In the genomic region with DNA sequence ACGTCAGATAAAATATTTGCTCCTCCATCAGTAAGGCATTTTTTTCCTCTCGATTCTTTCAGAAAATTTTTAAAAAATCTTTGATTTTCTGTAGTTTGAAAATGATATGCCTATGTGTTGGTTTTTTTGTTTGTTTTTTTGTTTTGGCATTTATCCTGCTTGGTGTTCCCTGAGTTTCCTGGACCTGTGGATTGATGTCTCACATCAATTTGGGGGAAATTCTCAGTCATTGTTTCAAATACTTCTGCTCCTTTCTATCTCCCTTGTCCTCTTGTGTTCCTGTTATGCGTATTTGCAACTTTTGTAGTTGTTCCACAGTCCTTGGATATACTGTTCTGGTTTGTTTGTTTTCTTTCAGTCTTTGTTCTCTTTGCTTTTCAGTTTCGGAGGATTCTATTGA, we compare ENCODE assay signal across 28 cellular contexts. TPM values are rescaled to one million over a fixed set of nuclear protein-coding genes. Genes with fewer than 3 reads are reported as not detected.
DNase-seq lines count a peak whose midpoint lies in the region; ATAC-seq, FAIRE-seq and TF ChIP-seq lines count a peak whose summit lies in the region.
"Had no signal": no experiment of that assay in that cellular context is flagged by ENCODE, and none has a peak within 500 bp of the region (broad histone marks: within the 10 kb centered on the region; RNA-seq: fewer than 3 reads in every experiment).

No MANE protein-coding gene starts in this region.

- TF ChIP-seq CTCF in C4-2B (conservative IDR thresholded peaks at IDR 0.05) (no peak), HEK293 (tag by site-specific recombination; IDR thresholded peaks at IDR 0.05) (no peak), H1 (IDR thresholded peaks at IDR 0.05; ENCODE audit: control extremely low read depth in 1 of 3, insufficient read depth in 1 of 3, low read depth in 1 of 3, low read length in 3 of 3) (no peak), GM10248 (IDR thresholded peaks at IDR 0.05; ENCODE audit: control extremely low read depth, extremely low read depth, low read depth, missing control alignments) (no peak)

- TF ChIP-seq RAD21 in H1 (IDR thresholded peaks at IDR 0.05 in 1 of 2, conservative IDR thresholded peaks at IDR 0.05 in 1 of 2; ENCODE audit: low read depth in 2 of 2, low read length in 2 of 2): no peak

- no peak overlapping the region for H4K91ac ChIP-seq in H1 (replicated peaks; ENCODE audit: insufficient read length, low read length)

- no peak overlapping the region for H3K56ac ChIP-seq in H1 (replicated peaks; ENCODE audit: insufficient read length, low read depth, low read length)

- H3K4me3 ChIP-seq in HEK293 (ENCODE audit: low read depth, low read length) (no peak overlapping the region), H1 (ENCODE audit: extremely low read depth in 1 of 4, insufficient read depth in 2 of 4, low read depth in 3 of 4, low read length in 4 of 4) (no peak overlapping the region)
- H3K4me3 ChIP-seq: A549; BLaER1 treated with 17β-estradiol and CSF1 and Interleukin-3, amounts not matched to agents 10 nM and 100 nM had no signal

- no peaks in the 10 kb centered on the region for H3K4me1 Mint-ChIP-seq in activated CD4-positive, alpha-beta T cell treated with anti-CD3 and anti-CD28 coated beads, Interleukin-2, amount 10 ng/mL, durations not matched to agents 24 days and 14 days
- H3K4me1 Mint-ChIP-seq: B cell; CD14-positive monocyte; CD4-positive, alpha-beta memory T cell; CD4-positive, CD25-positive, alpha-beta regulatory T cell; CD8-positive, alpha-beta memory T cell had no signal

- H3K36me3 ChIP-seq in HEK293 (ENCODE audit: control insufficient read depth in 2 of 2, insufficient read depth in 1 of 2, low read length in 2 of 2): no peaks in the 10 kb centered on the region
- H3K36me3 ChIP-seq in H1 (ENCODE audit: control insufficient read depth in 2 of 4, insufficient read depth in 4 of 4, low read length in 3 of 4): no peaks in the 10 kb centered on the region
- H3K36me3 ChIP-seq: BLaER1 treated with 17β-estradiol and CSF1 and Interleukin-3, amounts not matched to agents 10 nM and 100 nM had no signal

- no peak overlapping the region for H3K4me3 Mint-ChIP-seq in activated CD4-positive, alpha-beta T cell treated with anti-CD3 and anti-CD28 coated beads, Interleukin-2, amount 10 ng/mL, durations not matched to agents 24 days and 14 days
- H3K4me3 Mint-ChIP-seq: B cell; CD14-positive monocyte; CD4-positive, CD25-positive, alpha-beta regulatory T cell; CD8-positive, alpha-beta memory T cell had no signal

- intact Hi-C loops in activated CD4-positive, alpha-beta T cell treated with anti-CD3 and anti-CD28 coated beads, Interleukin-2, amount 10 ng/mL, durations not matched to agents 24 days and 14 days (cut with micrococcal nuclease): no loop called here

- H3K4me2 ChIP-seq in H1 (ENCODE audit: insufficient read depth in 1 of 2, low read depth in 2 of 2, low read length in 2 of 2): no peak overlapping the region
- H3K4me2 ChIP-seq: A549 had no signal

- no peak for ATAC-seq in HG03442 (IDR thresholded peaks at IDR 0.05; ENCODE audit: unreplicated experiment)
- ATAC-seq: A549 had no signal

- no peaks in the 10 kb centered on the region for H3K9me3 Mint-ChIP-seq in activated CD4-positive, alpha-beta T cell treated with anti-CD3 and anti-CD28 coated beads, Interleukin-2, amount 10 ng/mL, durations not matched to agents 24 days and 14 days
- H3K9me3 Mint-ChIP-seq: CD14-positive monocyte had no signal

- H3K18ac ChIP-seq in H1 (ENCODE audit: extremely low read depth, low read length): no peak overlapping the region

- no peak overlapping the region for H3K23ac ChIP-seq in H1 (ENCODE audit: insufficient read length)

- H4K20me1 ChIP-seq in H1 (replicated peaks in 1 of 2; ENCODE audit: control insufficient read depth in 1 of 2, insufficient read depth in 2 of 2, low read length in 2 of 2): no peaks in the 10 kb centered on the region
- H4K20me1 ChIP-seq: BLaER1 treated with 17β-estradiol and CSF1 and Interleukin-3, amounts not matched to agents 10 nM and 100 nM had no signal

- no peak overlapping the region for H2BK5ac ChIP-seq in H1 (ENCODE audit: low read depth, low read length)

- H3K9ac ChIP-seq in H1 (replicated peaks in 1 of 4; ENCODE audit: extremely low read depth in 1 of 4, low read depth in 3 of 4, low read length in 3 of 4): no peak overlapping the region
- H3K9ac ChIP-seq: BLaER1 treated with 17β-estradiol and CSF1 and Interleukin-3, amounts not matched to agents 10 nM and 100 nM had no signal

- H3K79me1 ChIP-seq in H1 (ENCODE audit: low read depth, low read length): no peaks in the 10 kb centered on the region

- H4K5ac ChIP-seq in H1 (ENCODE audit: insufficient read length, low read depth, low read length): no peak overlapping the region

- no peaks in the 10 kb centered on the region for H3K79me2 ChIP-seq in H1 (ENCODE audit: control insufficient read depth in 1 of 2, insufficient read depth in 2 of 2, low read length in 2 of 2)

- no peak overlapping the region for H2BK15ac ChIP-seq in H1 (ENCODE audit: low read length)

- 92% methylated on average over 4 of the region's 4 CpGs; no CpG with 5 or more reads in 1 of the 2 experiments for WGBS in H1 (ENCODE audit: extremely low coverage in 1 of 2, insufficient coverage in 1 of 2, insufficient read length in 1 of 2, insufficient replicate concordance in 2 of 2, low coverage in 1 of 2, low lambda C conversion rate in 2 of 2, missing lambda C conversion rate in 1 of 2), 2 experiments

- no peak overlapping the region for H2BK12ac ChIP-seq in H1 (ENCODE audit: low read depth, low read length)

- no peak overlapping the region for H3K27ac Mint-ChIP-seq in activated CD4-positive, alpha-beta T cell treated with anti-CD3 and anti-CD28 coated beads, Interleukin-2, amount 10 ng/mL, durations not matched to agents 24 days and 14 days
- H3K27ac Mint-ChIP-seq: B cell; CD14-positive monocyte; CD4-positive, alpha-beta memory T cell; CD4-positive, CD25-positive, alpha-beta regulatory T cell; CD8-positive, alpha-beta memory T cell had no signal

- no peaks in the 10 kb centered on the region for H3K23me2 ChIP-seq in H1 (ENCODE audit: low read depth, low read length)

- H2AFZ ChIP-seq in H1 (ENCODE audit: low read length): no peak overlapping the region

- peak overlapping the region; percentile 64; the same call in 1 of the 2 replicates for H3K27ac ChIP-seq in C4-2B
- no peak overlapping the region for H3K27ac ChIP-seq in HEK293 (ENCODE audit: extremely low read depth, low read depth, low read length)
- no peak overlapping the region for H3K27ac ChIP-seq in H1 (ENCODE audit: low read depth, low read length)
- H3K27ac ChIP-seq: 22Rv1; A549; BLaER1 treated with 17β-estradiol and CSF1 and Interleukin-3, amounts not matched to agents 10 nM and 100 nM had no signal

- no peak overlapping the region for H2BK20ac ChIP-seq in H1 (ENCODE audit: low read length)

- TF ChIP-seq EP300 in H1 (IDR thresholded peaks at IDR 0.05; ENCODE audit: borderline replicate concordance in 1 of 2, low read depth in 2 of 2, low read length in 2 of 2): no peak

- CTCF ChIA-PET in HEK293 (lab: Yijun Ruan, JAX) (no interaction called here), H1 (lab: Charles Lee; ENCODE audit: partially characterized antibody) (no interaction called here), GM10248 (lab: Yijun Ruan, JAX) (no interaction called here)

- H3K4me1 ChIP-seq in HEK293 (ENCODE audit: control insufficient read depth, insufficient read depth, low read length) (no peaks in the 10 kb centered on the region), H1 (replicated peaks in 1 of 4; ENCODE audit: control insufficient read depth in 3 of 4, insufficient read depth in 4 of 4, low read length in 3 of 4) (no peaks in the 10 kb centered on the region; a peak in 1 of 7 replicates)
- H3K4me1 ChIP-seq: A549 had no signal

- no peaks in the 10 kb centered on the region for H3K27me3 ChIP-seq in H1 (replicated peaks in 1 of 4; ENCODE audit: control insufficient read depth in 3 of 4, extremely low read depth in 1 of 4, insufficient read depth in 3 of 4, low read length in 3 of 4)
- H3K27me3 ChIP-seq: BLaER1 treated with 17β-estradiol and CSF1 and Interleukin-3, amounts not matched to agents 10 nM and 100 nM had no signal

- H3K14ac ChIP-seq in H1 (ENCODE audit: insufficient read length): no peak overlapping the region

- H3K4ac ChIP-seq in H1 (replicated peaks; ENCODE audit: insufficient read length, low read depth, low read length): no peak overlapping the region

- peak; percentile 32 for FAIRE-seq in H1 (lab: Jason Lieb, UNC)
- FAIRE-seq: A549, GM12891, GM19239 had no signal

- no peak overlapping the region for H4K8ac ChIP-seq in H1 (ENCODE audit: extremely low read depth, insufficient read depth, low read length)

- no peak overlapping the region for H2AK5ac ChIP-seq in H1 (ENCODE audit: low read depth, low read length)

- POLR2A ChIA-PET in HEK293 (lab: Yijun Ruan, JAX) (no interaction called here), H1 (lab: Charles Lee; ENCODE audit: partially characterized antibody) (no interaction called here), GM10248 (lab: Yijun Ruan, JAX) (no interaction called here)

- peak; percentile 3 for DNase-seq in activated CD4-positive, alpha-beta T cell treated with anti-CD3 and anti-CD28 coated beads, Interleukin-2, amount 10 ng/mL, durations not matched to agents 24 days and 14 days
- no peak for DNase-seq in activated CD4-positive, alpha-beta T cell treated with anti-CD3 and anti-CD28 coated beads for 4 hours
- DNase-seq in H1 (ENCODE audit: low read depth in 1 of 2, low spot score in 2 of 2) (no peak), GM10248 (ENCODE audit: extremely low spot score) (no peak)
- DNase-seq in activated T-cell treated with anti-CD3 and anti-CD28 coated beads, Interleukin-2, amount 50 U/mL, for 48 hours: no peak
- DNase-seq: AML-193; CD4-positive, alpha-beta memory T cell; CD4-positive, CD25-positive, alpha-beta regulatory T cell; CD8-positive, alpha-beta memory T cell; COR-L47; DMS 273 treated with DMSO at 0.1 percent for 48 hours; DMS153; DMS53; DMS79; DND-41; EL; GDM1 had no signal

- no peaks in the 10 kb centered on the region for H3K36me3 Mint-ChIP-seq in activated CD4-positive, alpha-beta T cell treated with anti-CD3 and anti-CD28 coated beads, Interleukin-2, amount 10 ng/mL, durations not matched to agents 24 days and 14 days (ENCODE audit: low read depth)
- H3K36me3 Mint-ChIP-seq: CD14-positive monocyte; CD4-positive, alpha-beta memory T cell; CD4-positive, CD25-positive, alpha-beta regulatory T cell; CD8-positive, alpha-beta memory T cell had no signal

- peaks cover 18% of the 10 kb centered on the region for H3K27me3 Mint-ChIP-seq in activated CD4-positive, alpha-beta T cell treated with anti-CD3 and anti-CD28 coated beads, Interleukin-2, amount 10 ng/mL, durations not matched to agents 24 days and 14 days

- H3K9me3 ChIP-seq in HEK293 (ENCODE audit: control insufficient read depth, insufficient read depth, low read depth, low read length) (no peaks in the 10 kb centered on the region), H1 (ENCODE audit: insufficient read depth in 2 of 2, low read depth in 1 of 2, low read length in 1 of 2) (no peaks in the 10 kb centered on the region)
- H3K9me3 ChIP-seq: A549 had no signal

- H2BK120ac ChIP-seq in H1 (replicated peaks; ENCODE audit: low read depth, low read length): no peak overlapping the region

- TF ChIP-seq POLR2A in H1 (IDR thresholded peaks at IDR 0.05; ENCODE audit: control extremely low read depth in 1 of 2, low read depth in 2 of 2, low read length in 2 of 2): no peak

RNA-seq across cellular contexts. Expression of a gene that starts 18.8 kb away (rescaled TPM):
- 46.3 and 46.7 TPM in 2 replicates for total RNA-seq in activated CD4-positive, alpha-beta T cell treated with anti-CD3 and anti-CD28 coated beads, Interleukin-2, amount 10 ng/mL, durations not matched to agents 24 days and 14 days
- 82.1 and 90.2 TPM in 2 replicates for total RNA-seq in H1 (2021; fragmentation: NEBNext Ultra II Directional; extraction: Animal tissue kit (Norgen Biotek cat#: 25700))
- polyA plus RNA-seq in H1 (2011; rRNA removed): 19.7 and 25.3 TPM in 2 replicates
- polyA plus RNA-seq in H1 (2011; cell fraction: cytosol; rRNA removed): 23.1 TPM
- polyA plus RNA-seq in H1 (2011; cell fraction: nucleus; rRNA removed): 64.4 TPM
- polyA plus RNA-seq in H1 (2012, experiment 1 of 2): 31.7 to 56.7 TPM (median 41.7 TPM) in 4 replicates
- 3.4 TPM for polyA plus RNA-seq in H1 (2012, experiment 2 of 2)
- 79.6 TPM for polyA plus RNA-seq in H1 (2013, experiment 1 of 2)
- 76.6 TPM for polyA plus RNA-seq in H1 (2013, experiment 2 of 2)
- polyA minus RNA-seq in H1 (2011; rRNA and poly(A)+ RNA removed): 73.4 and 80.6 TPM in 2 replicates
- 41.2 TPM for polyA minus RNA-seq in H1 (2011; cell fraction: cytosol; rRNA and poly(A)+ RNA removed)
- 70.9 TPM for polyA minus RNA-seq in H1 (2011; cell fraction: nucleus; rRNA and poly(A)+ RNA removed)
- total RNA-seq: G401 had no signal
- polyA plus RNA-seq: A549; CD14-positive monocyte; CD8-positive, alpha-beta memory T cell had no signal
